In the genomic region with DNA sequence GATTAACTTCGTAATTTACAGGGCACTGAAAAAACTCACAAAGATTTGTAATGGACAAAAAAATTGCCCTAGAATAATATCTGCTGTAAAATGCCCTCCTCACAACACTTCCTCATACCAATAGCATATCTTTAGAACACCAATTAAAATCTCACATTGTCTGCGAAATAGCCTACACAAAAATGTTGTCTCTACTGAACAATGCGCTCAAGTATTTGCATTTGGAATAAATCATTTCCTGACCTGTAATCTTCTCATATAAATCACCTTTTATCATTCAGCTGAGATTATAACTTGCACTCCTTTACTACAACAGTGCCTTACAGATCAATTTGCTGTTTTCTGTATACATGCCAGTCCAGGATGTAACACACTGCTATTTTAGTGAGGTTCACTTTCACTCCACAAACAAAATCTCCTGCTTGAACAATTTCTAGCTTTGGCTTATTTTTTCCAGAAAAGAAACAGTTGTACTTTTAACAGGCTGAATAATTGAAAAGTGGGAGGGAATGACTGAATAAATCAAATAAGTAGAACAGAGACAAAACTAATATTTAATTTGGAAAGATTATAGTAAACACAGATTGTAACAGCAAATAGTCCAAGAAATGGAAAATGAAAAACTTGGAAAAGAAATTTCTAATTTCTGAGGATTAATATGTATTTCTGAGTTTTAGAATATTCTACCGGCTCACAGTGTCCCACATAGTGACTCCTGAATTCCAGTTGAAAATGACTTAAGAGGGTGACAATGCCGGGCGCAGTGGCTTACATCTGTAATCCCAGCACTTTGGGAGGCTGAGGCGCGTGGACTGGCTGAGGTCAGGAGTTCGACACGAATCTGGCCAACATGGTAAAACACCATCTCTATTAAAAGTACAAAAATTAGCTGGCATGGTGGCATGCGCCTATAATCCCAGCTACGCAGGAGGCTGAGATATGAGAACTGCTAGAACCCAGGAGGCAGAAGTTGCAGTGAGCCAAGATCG, we compare ENCODE assay signal across 19 cellular contexts. TPM values are rescaled to one million over a fixed set of nuclear protein-coding genes. Genes with fewer than 3 reads are reported as not detected.
DNase-seq lines count a peak whose midpoint lies in the region; ATAC-seq and TF ChIP-seq lines count a peak whose summit lies in the region.
"Had no signal": no experiment of that assay in that cellular context is flagged by ENCODE, and none has a peak within 500 bp of the region (broad histone marks: within the 10 kb centered on the region; RNA-seq: fewer than 3 reads in every experiment).

No MANE protein-coding gene starts in this region.

- no peaks in the 10 kb centered on the region for H3K9me3 ChIP-seq in left ventricle myocardium inferior (replicated peaks)
- no peaks in the 10 kb centered on the region for H3K9me3 ChIP-seq in ascending aorta
- H3K9me3 ChIP-seq in right lobe of liver = no peaks in the 10 kb centered on the region
- no peaks in the 10 kb centered on the region for H3K9me3 ChIP-seq in sigmoid colon
- H3K9me3 ChIP-seq: ovary, SJCRH30 had no signal

- no peak overlapping the region for H3K4me3 ChIP-seq in left ventricle myocardium inferior
- H3K4me3 ChIP-seq in ascending aorta = no peak overlapping the region
- H3K4me3 ChIP-seq in right lobe of liver = peak overlapping the region in 2 of 3 donors; percentile 7 to 35
- H3K4me3 ChIP-seq in sigmoid colon = no peak overlapping the region
- H3K4me3 ChIP-seq: ovary, SJCRH30 had no signal

- TF ChIP-seq EP300 in sigmoid colon (IDR thresholded peaks at IDR 0.05) = no peak

- ATAC-seq in right lobe of liver = peak; percentile 81 to 83 (median 82)
- no peak for ATAC-seq in GM19351 (IDR thresholded peaks at IDR 0.05; ENCODE audit: unreplicated experiment)
- ATAC-seq in HG03469 (IDR thresholded peaks at IDR 0.05; ENCODE audit: unreplicated experiment) = no peak
- ATAC-seq: esophagus mucosa had no signal

- DNase-seq in left ventricle myocardium inferior = no peak
- no peak for DNase-seq in cardiac septum (ENCODE audit: low spot score)
- DNase-seq in ascending aorta (ENCODE audit: low spot score in 2 of 2) = no peak
- peak in 2 of 3 donors; percentile 53 to 66 for DNase-seq in right lobe of liver
- no peak for DNase-seq in GM13977 (ENCODE audit: low spot score)
- DNase-seq in sigmoid colon = no peak
- DNase-seq: activated CD4-positive, CD25-positive, alpha-beta regulatory T cell treated with anti-CD3 and anti-CD28 coated beads, Interleukin-2, amount 50 U/mL, for 72 hours; activated effector memory CD4-positive, alpha-beta T cell treated with anti-CD3 and anti-CD28 coated beads, Interleukin-2, amount 50 U/mL, for 16 hours; anterior cingulate cortex; CD8-positive, alpha-beta memory T cell; cortex of kidney; NCI-H1436; NCI-H226; ovary; SJCRH30; stimulated activated naive CD4-positive, alpha-beta T cell treated with Interleukin-2 at 50 U/mL for 16 hours had no signal

- TF ChIP-seq CTCF in left ventricle myocardium inferior (IDR thresholded peaks at IDR 0.05; ENCODE audit: borderline replicate concordance) (no peak), ascending aorta (IDR thresholded peaks at IDR 0.05) (no peak), right lobe of liver (IDR thresholded peaks at IDR 0.05) (no peak), GM13977 (IDR thresholded peaks at IDR 0.05; ENCODE audit: extremely low read depth, insufficient read depth, missing control alignments) (no peak), sigmoid colon (IDR thresholded peaks at IDR 0.05) (no peak)

- intact Hi-C loops in left ventricle myocardium inferior (cut with micrococcal nuclease) = no loop called here
- intact Hi-C loops in cardiac septum (cut with DNase I) = no loop called here
- intact Hi-C loops in ascending aorta (cut with DNase I) = no loop called here
- intact Hi-C loops in right lobe of liver (cut with DNase I) = no loop called here
- intact Hi-C loops in sigmoid colon (cut with DNase I) = no loop called here

- no peaks in the 10 kb centered on the region for H3K36me3 ChIP-seq in left ventricle myocardium inferior
- no peaks in the 10 kb centered on the region for H3K36me3 ChIP-seq in ascending aorta
- no peaks in the 10 kb centered on the region for H3K36me3 ChIP-seq in right lobe of liver
- no peaks in the 10 kb centered on the region for H3K36me3 ChIP-seq in sigmoid colon
- H3K36me3 ChIP-seq: ovary, SJCRH30 had no signal

- in situ Hi-C loops in GM13977 (cut with MboI; ENCODE audit: low pct_unique_long_range_greater_than_20kb, low sequenced_read_pairs, unreplicated experiment) = no loop called here

- TF ChIP-seq POLR2A in right lobe of liver (IDR thresholded peaks at IDR 0.05) (no peak), sigmoid colon (IDR thresholded peaks at IDR 0.05) (no peak)

- H3K27me3 ChIP-seq in left ventricle myocardium inferior (ENCODE audit: low read depth) = no peaks in the 10 kb centered on the region
- no peaks in the 10 kb centered on the region for H3K27me3 ChIP-seq in ascending aorta
- no peaks in the 10 kb centered on the region for H3K27me3 ChIP-seq in right lobe of liver
- no peaks in the 10 kb centered on the region for H3K27me3 ChIP-seq in sigmoid colon
- H3K27me3 ChIP-seq: ovary, SJCRH30 had no signal

- WGBS in right lobe of liver (ENCODE audit: insufficient coverage, low coverage, low lambda C conversion rate, missing lambda C conversion rate) = 33% methylated on average over 13 of the region's 13 CpGs
- 79 to 85% methylated on average over 13 of the region's 13 CpGs for WGBS in sigmoid colon, 2 donors

- H3K4me1 ChIP-seq in left ventricle myocardium inferior (peaks cover 94% of the 10 kb centered on the region), ascending aorta (peaks cover 6 to 14% of the 10 kb centered on the region in 2 donors), right lobe of liver (peaks cover 0 to 10% (median 2%) of the 10 kb centered on the region in 4 donors), sigmoid colon (peaks cover 0 to 72% (median 44%) of the 10 kb centered on the region in 4 donors)

- H3K27ac ChIP-seq in left ventricle myocardium inferior (replicated peaks) (peak overlapping the region; percentile 25), ascending aorta (peak overlapping the region; percentile 2 to 10), right lobe of liver (peak overlapping the region; percentile 19 to 25 (median 19)), sigmoid colon (no peak overlapping the region)
- H3K27ac ChIP-seq: ovary, SJCRH30 had no signal

RNA-seq across cellular contexts. Expression of a gene that starts 30.6 kb away (rescaled TPM):
- 34.6 TPM for total RNA-seq in left ventricle myocardium inferior
- 41.3 TPM for total RNA-seq in cardiac septum
- total RNA-seq in ascending aorta = 65.0 TPM
- total RNA-seq in right lobe of liver = 10 to 100 TPM; 29.6 to 53.3 (median 38.2) TPM
- total RNA-seq in sigmoid colon = 100 to 1,000 TPM in 3 of 4 donors, 10 to 100 TPM in 1; 94.2 to 134 (median 121) TPM
- polyA plus RNA-seq in sigmoid colon = 10 to 100 TPM; 13.2 to 26.9 (median 14.3) TPM

Comparison
In these comparisons a context has a peak if more than half of its experiments do, and no peak if none do; other contexts are left out.
1. DNase-seq: peak in right lobe of liver (2 of 3); none in left ventricle myocardium inferior (single experiment), cardiac septum (single experiment), ascending aorta (0 of 2), GM13977 (single experiment) and sigmoid colon (single experiment).
2. H3K27ac ChIP-seq: peak in left ventricle myocardium inferior (single experiment), ascending aorta (2 of 2) and right lobe of liver (3 of 3); none in sigmoid colon (0 of 4).
3. H3K4me3 ChIP-seq: peak in right lobe of liver (2 of 3); none in left ventricle myocardium inferior (single experiment), ascending aorta (0 of 2) and sigmoid colon (0 of 4).
4. ATAC-seq: peak in right lobe of liver (4 of 4); none in GM19351 (single experiment) and HG03469 (single experiment).